ENCODE assay signal across 25 cellular contexts in the genomic region with DNA sequence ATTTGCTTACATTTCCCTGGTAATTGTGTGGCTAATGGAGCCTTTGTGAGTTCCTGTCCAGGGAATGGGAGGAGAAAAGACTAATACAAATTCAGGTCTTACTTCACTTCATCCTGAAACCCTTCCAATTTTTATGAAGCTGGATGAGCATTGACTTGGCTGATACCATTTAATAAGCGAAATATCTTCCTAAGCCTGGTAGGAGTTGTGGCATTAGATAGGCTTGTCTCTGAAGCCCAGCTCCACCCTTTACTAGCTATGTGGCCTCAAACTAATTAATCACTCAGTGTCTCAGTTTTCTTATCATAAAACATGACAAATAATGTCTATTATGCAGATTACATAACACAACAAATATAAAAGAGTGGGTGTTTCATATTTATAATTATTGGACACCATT.
"Had no signal": no experiment of that assay in that cellular context is flagged by ENCODE, and none has a peak within 500 bp of the region (broad histone marks: within the 10 kb centered on the region; RNA-seq: fewer than 3 reads in every experiment).

No MANE protein-coding gene starts in this region.

- H3K27me3 ChIP-seq: neutrophil, right atrium auricular region, sigmoid colon, tibial nerve, upper lobe of left lung had no signal

- H3K4me3 Mint-ChIP-seq: effector memory CD8-positive, alpha-beta T cell; immature natural killer cell; memory B cell; natural killer cell treated with Interleukin-12 subunit alpha and Interleukin-12 subunit beta and Interleukin-15 and Interleukin-18, amount 100 ng/mL, for 72 hours; neural crest cell; stimulated activated naive B cell treated with anti-CD40 and anti-IgM and Interleukin-4, amounts not matched to agents 10 μg/mL and 1 μg/mL and 100 μg/mL, for 72 hours; stimulated activated naive CD8-positive, alpha-beta T cell treated with anti-CD3 and anti-CD28 coated beads, Interleukin-15, Interleukin-2, amounts not matched to agents 100 ng/mL and 50 ng/mL, for 24 hours had no signal

- H3K36me3 Mint-ChIP-seq: immature natural killer cell; memory B cell; natural killer cell treated with Interleukin-12 subunit alpha and Interleukin-12 subunit beta and Interleukin-15 and Interleukin-18, amount 100 ng/mL, for 72 hours; stimulated activated naive B cell treated with anti-CD40 and anti-IgM and Interleukin-4, amounts not matched to agents 10 μg/mL and 1 μg/mL and 100 μg/mL, for 72 hours had no signal

- H3K4me1 Mint-ChIP-seq: immature natural killer cell; memory B cell; neural crest cell; stimulated activated naive B cell treated with anti-CD40 and anti-IgM and Interleukin-4, amounts not matched to agents 10 μg/mL and 1 μg/mL and 100 μg/mL, for 72 hours had no signal

- H3K4me3 ChIP-seq: lower lobe of right lung, prostate gland, right atrium auricular region, sigmoid colon, skin epidermis, thoracic aorta, tibial nerve, upper lobe of left lung had no signal

- H3K9me3 ChIP-seq: neutrophil, prostate gland, thoracic aorta had no signal

- ATAC-seq: effector memory CD8-positive, alpha-beta T cell; left colon; lower lobe of right lung; natural killer cell treated with Interleukin-12 subunit alpha and Interleukin-12 subunit beta and Interleukin-15 and Interleukin-18, amount 100 ng/mL, for 72 hours; stimulated activated naive B cell treated with anti-CD40 and anti-IgM and Interleukin-4, amounts not matched to agents 10 μg/mL and 1 μg/mL and 100 μg/mL, for 72 hours had no signal

- H3K27ac ChIP-seq: lower lobe of right lung, neutrophil, parathyroid adenoma, prostate gland, sigmoid colon, skin epidermis, thoracic aorta, tibial nerve, upper lobe of left lung had no signal

- H3K27ac Mint-ChIP-seq: effector memory CD8-positive, alpha-beta T cell; immature natural killer cell; memory B cell; natural killer cell treated with Interleukin-12 subunit alpha and Interleukin-12 subunit beta and Interleukin-15 and Interleukin-18, amount 100 ng/mL, for 72 hours; stimulated activated naive B cell treated with anti-CD40 and anti-IgM and Interleukin-4, amounts not matched to agents 10 μg/mL and 1 μg/mL and 100 μg/mL, for 72 hours; stimulated activated naive CD8-positive, alpha-beta T cell treated with anti-CD3 and anti-CD28 coated beads, Interleukin-15, Interleukin-2, amounts not matched to agents 100 ng/mL and 50 ng/mL, for 24 hours had no signal

- DNase-seq: cortex of kidney; effector memory CD8-positive, alpha-beta T cell; hypothalamus; immature natural killer cell; islet precursor cell; kidney glomerular epithelial cell; left colon; left ventricle myocardium superior; lower lobe of right lung; sigmoid colon; stimulated activated CD4-positive, alpha-beta T cell treated with anti-CD3 and anti-CD28 coated beads, Interleukin-15, amount 100 ng/mL, for 24 hours; stimulated activated CD4-positive, alpha-beta T cell treated with anti-CD3 and anti-CD28 coated beads, Interleukin-2, amount 100 ng/mL, for 48 hours; stimulated activated naive B cell treated with anti-CD40 and anti-IgM and Interleukin-4, amounts not matched to agents 10 μg/mL and 1 μg/mL and 100 μg/mL, for 72 hours; upper lobe of left lung had no signal

- H3K4me1 ChIP-seq: lower lobe of right lung, parathyroid adenoma, prostate gland, right atrium auricular region, sigmoid colon, tibial nerve, upper lobe of left lung had no signal
